ENCODE assay signal across 1 cellular context in the genomic region with DNA sequence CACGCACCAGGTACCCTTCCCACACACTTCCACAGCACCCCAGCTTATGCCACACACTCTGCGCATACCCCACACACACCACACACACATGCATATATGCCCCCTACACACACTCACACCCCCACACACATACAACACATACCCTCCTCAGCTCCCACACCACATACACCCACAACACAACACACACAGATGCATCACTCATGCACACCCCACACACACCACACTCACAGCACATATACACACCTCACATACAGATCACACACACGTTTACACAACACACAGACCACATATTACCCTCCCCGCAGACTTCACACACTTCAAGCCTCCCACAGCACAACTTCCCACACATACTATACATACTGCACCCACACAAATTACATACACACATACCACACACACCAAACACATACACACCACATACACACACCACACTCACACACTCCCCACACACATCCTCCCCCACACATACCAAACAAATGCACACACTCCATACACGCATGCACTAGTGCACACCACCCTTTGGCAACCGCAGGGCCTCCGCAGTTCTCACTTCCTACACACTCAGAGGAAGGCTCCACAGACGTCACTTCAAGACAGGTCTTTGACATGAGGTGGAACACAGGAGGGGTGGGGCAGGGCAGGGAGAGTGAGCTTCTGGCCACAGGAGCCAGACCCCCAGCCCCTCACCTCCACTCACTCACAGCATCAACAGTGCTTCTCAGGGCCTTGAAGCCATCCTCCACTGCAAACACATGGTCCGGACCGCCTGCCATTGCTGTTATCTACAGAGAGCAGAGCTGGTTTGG.
TF ChIP-seq lines count a peak whose summit lies in the region.

No MANE protein-coding gene starts in this region.

TF ChIP-seq in WTC11, 78 proteins besides CTCF, POLR2A, EP300 and RAD21 (continued from another document):
- TF ChIP-seq, protein P1, sequence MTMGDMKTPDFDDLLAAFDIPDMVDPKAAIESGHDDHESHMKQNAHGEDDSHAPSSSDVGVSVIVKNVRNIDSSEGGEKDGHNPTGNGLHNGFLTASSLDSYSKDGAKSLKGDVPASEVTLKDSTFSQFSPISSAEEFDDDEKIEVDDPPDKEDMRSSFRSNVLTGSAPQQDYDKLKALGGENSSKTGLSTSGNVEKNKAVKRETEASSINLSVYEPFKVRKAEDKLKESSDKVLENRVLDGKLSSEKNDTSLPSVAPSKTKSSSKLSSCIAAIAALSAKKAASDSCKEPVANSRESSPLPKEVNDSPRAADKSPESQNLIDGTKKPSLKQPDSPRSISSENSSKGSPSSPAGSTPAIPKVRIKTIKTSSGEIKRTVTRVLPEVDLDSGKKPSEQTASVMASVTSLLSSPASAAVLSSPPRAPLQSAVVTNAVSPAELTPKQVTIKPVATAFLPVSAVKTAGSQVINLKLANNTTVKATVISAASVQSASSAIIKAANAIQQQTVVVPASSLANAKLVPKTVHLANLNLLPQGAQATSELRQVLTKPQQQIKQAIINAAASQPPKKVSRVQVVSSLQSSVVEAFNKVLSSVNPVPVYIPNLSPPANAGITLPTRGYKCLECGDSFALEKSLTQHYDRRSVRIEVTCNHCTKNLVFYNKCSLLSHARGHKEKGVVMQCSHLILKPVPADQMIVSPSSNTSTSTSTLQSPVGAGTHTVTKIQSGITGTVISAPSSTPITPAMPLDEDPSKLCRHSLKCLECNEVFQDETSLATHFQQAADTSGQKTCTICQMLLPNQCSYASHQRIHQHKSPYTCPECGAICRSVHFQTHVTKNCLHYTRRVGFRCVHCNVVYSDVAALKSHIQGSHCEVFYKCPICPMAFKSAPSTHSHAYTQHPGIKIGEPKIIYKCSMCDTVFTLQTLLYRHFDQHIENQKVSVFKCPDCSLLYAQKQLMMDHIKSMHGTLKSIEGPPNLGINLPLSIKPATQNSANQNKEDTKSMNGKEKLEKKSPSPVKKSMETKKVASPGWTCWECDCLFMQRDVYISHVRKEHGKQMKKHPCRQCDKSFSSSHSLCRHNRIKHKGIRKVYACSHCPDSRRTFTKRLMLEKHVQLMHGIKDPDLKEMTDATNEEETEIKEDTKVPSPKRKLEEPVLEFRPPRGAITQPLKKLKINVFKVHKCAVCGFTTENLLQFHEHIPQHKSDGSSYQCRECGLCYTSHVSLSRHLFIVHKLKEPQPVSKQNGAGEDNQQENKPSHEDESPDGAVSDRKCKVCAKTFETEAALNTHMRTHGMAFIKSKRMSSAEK (CRISPR knock-in tag; IDR thresholded peaks at IDR 0.05; ENCODE audit: borderline replicate concordance): no peak
- TF ChIP-seq ZNF512 (CRISPR knock-in tag; IDR thresholded peaks at IDR 0.05; ENCODE audit: borderline replicate concordance) (no peak), NFATC4 (CRISPR knock-in tag; IDR thresholded peaks at IDR 0.05) (no peak), AFF4 (CRISPR knock-in tag; IDR thresholded peaks at IDR 0.05; ENCODE audit: borderline replicate concordance) (no peak), CDX4 (CRISPR knock-in tag; IDR thresholded peaks at IDR 0.05; ENCODE audit: borderline replicate concordance) (no peak), KAT7 (CRISPR knock-in tag; IDR thresholded peaks at IDR 0.05; ENCODE audit: borderline replicate concordance) (no peak), ESRRA (CRISPR knock-in tag; IDR thresholded peaks at IDR 0.05; ENCODE audit: borderline replicate concordance) (no peak), ARID4B (CRISPR knock-in tag; IDR thresholded peaks at IDR 0.05; ENCODE audit: borderline replicate concordance) (no peak), E2F5 (CRISPR knock-in tag; IDR thresholded peaks at IDR 0.05) (no peak), ZNF416 (CRISPR knock-in tag; IDR thresholded peaks at IDR 0.05) (no peak), HMGA2 (CRISPR knock-in tag; IDR thresholded peaks at IDR 0.05) (no peak), FOXJ3 (CRISPR knock-in tag; IDR thresholded peaks at IDR 0.05; ENCODE audit: borderline replicate concordance) (no peak)
